27 cellular contexts compared by ENCODE assay signal in the genomic region with DNA sequence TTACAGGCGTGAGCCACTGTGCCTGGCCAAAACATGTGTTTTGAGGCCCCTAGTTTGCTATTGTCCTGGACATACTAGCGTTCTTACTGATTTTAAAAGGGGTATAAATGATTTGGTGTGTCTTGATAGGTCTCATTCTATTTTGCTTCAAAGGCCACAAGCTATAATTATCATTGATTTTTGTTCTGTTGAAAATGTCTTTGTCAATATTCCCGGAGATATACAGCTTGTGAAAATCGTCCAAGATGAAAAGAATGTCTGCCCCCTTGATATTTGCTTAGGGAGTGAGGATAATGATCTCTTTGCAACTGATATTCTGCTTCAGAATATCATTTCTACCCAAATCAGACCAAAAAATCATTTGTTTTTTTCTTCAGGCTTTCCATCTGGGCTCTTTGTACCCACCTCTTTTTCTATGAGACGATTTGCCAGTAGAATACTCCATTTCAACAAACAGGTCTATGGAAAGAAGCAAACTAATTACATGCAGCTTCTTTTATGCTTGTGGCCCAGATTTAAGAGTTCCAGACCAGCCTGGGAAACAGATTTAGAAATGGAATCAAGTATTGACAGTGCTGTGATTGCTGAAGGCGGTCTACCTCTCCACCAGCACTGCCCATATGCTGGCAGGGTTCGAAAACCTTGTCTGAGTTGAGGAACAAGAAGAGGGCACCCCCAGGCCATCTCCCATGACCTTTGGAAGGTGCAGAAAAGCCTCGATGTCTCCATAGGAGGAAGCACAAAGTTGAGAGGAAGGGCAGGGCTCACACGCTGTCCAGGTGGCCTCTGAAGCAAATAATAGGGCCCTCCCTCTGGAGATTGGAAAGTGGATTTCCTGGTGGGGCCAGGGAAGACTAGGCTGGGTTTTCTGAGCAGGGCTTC. TPM values are rescaled to one million over a fixed set of nuclear protein-coding genes. Genes with fewer than 3 reads are reported as not detected.
DNase-seq lines count a peak whose midpoint lies in the region; ATAC-seq, FAIRE-seq and TF ChIP-seq lines count a peak whose summit lies in the region.
"Had no signal": no experiment of that assay in that cellular context is flagged by ENCODE, and none has a peak within 500 bp of the region (broad histone marks: within the 10 kb centered on the region; RNA-seq: fewer than 3 reads in every experiment).

No MANE protein-coding gene starts in this region.

- peaks cover 3 to 4% of the 10 kb centered on the region in 2 donors for H3K36me3 Mint-ChIP-seq in CD14-positive monocyte
- H3K36me3 Mint-ChIP-seq in T-helper 17 cell (ENCODE audit: low read depth), result no peaks in the 10 kb centered on the region
- H3K36me3 Mint-ChIP-seq: brain, natural killer cell had no signal

- peak; percentile 38 for DNase-seq in CD14-positive monocyte (ENCODE audit: low spot score)
- DNase-seq in GM13976 (ENCODE audit: low spot score), result peak; percentile 8
- DNase-seq in T-helper 17 cell, result no peak
- peak in 1 of 3 donors; percentile 58 for DNase-seq in mucosa of descending colon
- no peak for DNase-seq in DMS79 treated with DMSO at 0.1 percent for 48 hours (lab: John Stamatoyannopoulos, UW)
- DNase-seq in GM19239 (ENCODE audit: insufficient read length, low spot score), result no peak
- no peak for DNase-seq in left lung
- DNase-seq: activated CD4-positive, alpha-beta T cell treated with anti-CD3 and anti-CD28 coated beads, Interleukin-2, amount 50 U/mL, for 48 hours; activated effector memory CD4-positive, alpha-beta T cell treated with Interleukin-2 at 50 U/mL for 16 hours; effector CD8-positive, alpha-beta T cell; erythroblast; foreskin keratinocyte; heart right ventricle; KG1; left cardiac atrium; natural killer cell; NCI-H1694; NCI-H82; ovary; SHP77; T1000; tibial artery had no signal

- in situ Hi-C loops in GM13976 (cut with MboI; ENCODE audit: low sequenced_read_pairs, unreplicated experiment), result no loop called here

- intact Hi-C loops in CD14-positive monocyte (cut with micrococcal nuclease) (no loop called here), mucosa of descending colon (cut with DNase I, micrococcal nuclease) (no loop called here), left lung (cut with DNase I) (no loop called here)

- ATAC-seq in T-helper 17 cell (no peak), mucosa of descending colon (peak; percentile 59), left lung (no peak), GM18502 (IDR thresholded peaks at IDR 0.05; ENCODE audit: poor library complexity, unreplicated experiment) (no peak)
- ATAC-seq: foreskin keratinocyte, GM23338, heart right ventricle, left cardiac atrium, natural killer cell had no signal

- H3K27ac Mint-ChIP-seq in CD14-positive monocyte (no peak overlapping the region), T-helper 17 cell (peak overlapping the region; percentile 81)
- H3K27ac Mint-ChIP-seq: brain; GM23338; natural killer cell; stimulated activated naive CD8-positive, alpha-beta T cell treated with anti-CD3 and anti-CD28 coated beads, Interleukin-15, Interleukin-2, amounts not matched to agents 100 ng/mL and 50 ng/mL, for 24 hours had no signal

- no peak overlapping the region for H3K4me3 Mint-ChIP-seq in CD14-positive monocyte
- H3K4me3 Mint-ChIP-seq in T-helper 17 cell, result peak overlapping the region; percentile 64
- H3K4me3 Mint-ChIP-seq: brain; GM23338; natural killer cell; stimulated activated naive CD8-positive, alpha-beta T cell treated with anti-CD3 and anti-CD28 coated beads, Interleukin-15, Interleukin-2, amounts not matched to agents 100 ng/mL and 50 ng/mL, for 24 hours had no signal

- no peaks in the 10 kb centered on the region for H3K36me3 ChIP-seq in mucosa of descending colon (ENCODE audit: low read depth)
- no peaks in the 10 kb centered on the region for H3K36me3 ChIP-seq in left lung
- H3K36me3 ChIP-seq: heart right ventricle, ovary, right atrium auricular region, tibial artery had no signal

- peaks cover 25% of the 10 kb centered on the region for H3K4me1 Mint-ChIP-seq in CD14-positive monocyte
- H3K4me1 Mint-ChIP-seq in T-helper 17 cell, result peaks cover 31% of the 10 kb centered on the region

- TF ChIP-seq CTCF in CD14-positive monocyte (IDR thresholded peaks at IDR 0.05) (no peak), GM13976 (IDR thresholded peaks at IDR 0.05; ENCODE audit: borderline replicate concordance, control extremely low read depth, extremely low read depth, insufficient read depth, missing control alignments) (no peak), mucosa of descending colon (IDR thresholded peaks at IDR 0.05) (no peak), left lung (IDR thresholded peaks at IDR 0.05) (no peak)

- H3K9me3 Mint-ChIP-seq in CD14-positive monocyte, result peaks cover 0 to 7% (median 2%) of the 10 kb centered on the region in 7 donors
- H3K9me3 Mint-ChIP-seq: brain; GM23338; natural killer cell; stimulated activated naive CD8-positive, alpha-beta T cell treated with anti-CD3 and anti-CD28 coated beads, Interleukin-15, Interleukin-2, amounts not matched to agents 100 ng/mL and 50 ng/mL, for 24 hours had no signal

- H3K27me3 Mint-ChIP-seq in CD14-positive monocyte (ENCODE audit: low read depth in 3 of 3) (peaks cover 0 to 4% (median 3%) of the 10 kb centered on the region in 3 donors), T-helper 17 cell (no peaks in the 10 kb centered on the region)
- H3K27me3 Mint-ChIP-seq: stimulated activated naive CD8-positive, alpha-beta T cell treated with anti-CD3 and anti-CD28 coated beads, Interleukin-15, Interleukin-2, amounts not matched to agents 100 ng/mL and 50 ng/mL, for 24 hours had no signal

- H3K4me1 ChIP-seq in mucosa of descending colon (ENCODE audit: low read depth) (peaks cover 32% of the 10 kb centered on the region), left lung (peaks cover 0 to 24% of the 10 kb centered on the region in 2 donors)
- H3K4me1 ChIP-seq: foreskin keratinocyte, tibial artery had no signal

- H3K27ac ChIP-seq in left lung, result no peak overlapping the region
- H3K27ac ChIP-seq: foreskin keratinocyte, ovary, right atrium auricular region, tibial artery had no signal

- FAIRE-seq in GM19239 (lab: Jason Lieb, UNC), result no peak

- H3K4me3 ChIP-seq in mucosa of descending colon, result no peak overlapping the region
- H3K4me3 ChIP-seq in left lung, result no peak overlapping the region
- H3K4me3 ChIP-seq: GM23338, heart right ventricle, ovary, right atrium auricular region, tibial artery had no signal

- no peaks in the 10 kb centered on the region for H3K9me3 ChIP-seq in T-helper 17 cell (ENCODE audit: control insufficient read depth, low read length, poor library complexity, severe bottlenecking)
- no peaks in the 10 kb centered on the region for H3K9me3 ChIP-seq in mucosa of descending colon
- H3K9me3 ChIP-seq in left lung, result no peaks in the 10 kb centered on the region
- H3K9me3 ChIP-seq: heart right ventricle, ovary, right atrium auricular region, tibial artery had no signal

- H3K27me3 ChIP-seq in left lung, result no peaks in the 10 kb centered on the region
- H3K27me3 ChIP-seq: foreskin keratinocyte, heart right ventricle, ovary, right atrium auricular region had no signal

RNA-seq across cellular contexts. Expression of gene ST6GALNAC1, which starts 14.2 kb away (rescaled TPM):
- polyA plus RNA-seq in CD14-positive monocyte, result not detected
- total RNA-seq in T-helper 17 cell (1 to 10 TPM; 4.1 to 8.4 TPM), mucosa of descending colon (100 to 1,000 TPM in 2 of 3 donors, 10 to 100 TPM in 1; 90.2 to 363 (median 336) TPM), left lung (10 to 100 TPM; 21.0 to 46.0 TPM)
- total RNA-seq: GM23338 had no signal
- polyA plus RNA-seq: GM23338 had no signal

RNA-seq across cellular contexts. Expression of gene MXRA7, which starts 53.0 kb away (rescaled TPM):
- polyA plus RNA-seq in CD14-positive monocyte, result under 1 TPM; 0.30 to 0.81 TPM
- 1 to 10 TPM; 5.7 to 8.0 TPM for total RNA-seq in T-helper 17 cell
- total RNA-seq in mucosa of descending colon, result 100 to 1,000 TPM in 1 of 3 donors, 10 to 100 TPM in 2; 11.4 to 214 (median 24.5) TPM
- total RNA-seq in left lung, result 100 to 1,000 TPM in 1 of 2 donors, 10 to 100 TPM in 1; 83.2 to 211 TPM

Comparison
In these comparisons a context has a peak if more than half of its experiments do, and no peak if none do; other contexts are left out.
1. DNase-seq: peak in CD14-positive monocyte (single experiment) and GM13976 (single experiment); none in T-helper 17 cell (0 of 3), DMS79 treated with DMSO at 0.1 percent for 48 hours (single experiment), GM19239 (single experiment) and left lung (0 of 2).